Comparison of ENCODE assay signal across 10 cellular contexts in the genomic region with DNA sequence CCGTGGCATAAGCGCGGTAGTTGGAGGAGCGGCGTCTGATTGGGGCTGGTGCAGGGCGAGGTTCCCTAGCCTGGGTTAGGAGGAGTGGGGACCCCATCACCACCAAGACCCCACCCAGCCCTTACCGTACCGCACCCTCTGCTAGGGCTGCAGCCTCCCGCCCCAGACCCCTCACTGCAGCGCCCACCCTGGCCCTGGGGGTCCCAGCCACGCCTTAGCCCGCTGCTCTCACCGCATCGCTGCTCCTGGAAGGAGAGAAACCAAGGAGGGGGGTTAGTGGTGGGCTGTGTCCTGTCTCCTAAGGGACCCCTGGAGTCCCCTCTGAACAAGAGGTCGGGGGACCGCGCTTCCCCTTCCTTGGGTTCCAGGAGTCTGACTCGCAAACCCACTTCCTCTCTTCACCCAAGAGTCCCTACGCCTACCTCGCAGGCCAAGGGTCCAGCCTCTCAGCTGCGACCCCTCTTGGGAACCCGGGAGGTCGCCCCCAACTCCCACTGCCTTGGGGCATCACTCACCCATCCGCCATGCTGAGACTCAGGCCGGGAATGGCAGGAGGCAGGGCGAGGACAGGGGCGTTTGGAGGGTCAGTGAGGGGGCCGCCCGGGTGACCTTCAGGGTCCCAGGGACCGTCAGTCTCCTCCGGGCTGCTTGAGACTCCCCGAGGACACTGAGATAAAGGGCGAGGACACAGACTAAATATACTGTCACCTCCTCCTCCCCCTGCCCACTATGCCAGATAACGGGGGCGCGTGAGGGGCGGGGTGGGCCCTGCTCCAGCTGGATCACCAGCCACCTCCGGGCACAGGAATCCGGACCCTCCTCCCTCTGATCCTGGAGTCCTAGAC. TPM values are rescaled to one million over a fixed set of nuclear protein-coding genes. Genes with fewer than 3 reads are reported as not detected.
DNase-seq lines count a peak whose midpoint lies in the region; ATAC-seq and TF ChIP-seq lines count a peak whose summit lies in the region.
"Had no signal": no experiment of that assay in that cellular context is flagged by ENCODE, and none has a peak within 500 bp of the region (broad histone marks: within the 10 kb centered on the region; RNA-seq: fewer than 3 reads in every experiment).

A gene (minus strand): TSS at position 669 of the 845 bp plus-strand sequence. CDS start 143 bp downstream, at position 526.

- POLR2A ChIA-PET in HEK293 (lab: Yijun Ruan, JAX): interaction anchor here (0.6 to 0.9 kb wide), 2 partner anchors 40 to 251 kb away, joined by 3 read pairs; a partner anchor contains a TSS

- TF ChIP-seq CTCF in 22Rv1 (IDR thresholded peaks at IDR 0.05) (no peak), HEK293 (tag by site-specific recombination; IDR thresholded peaks at IDR 0.05) (no peak), endodermal cell (conservative IDR thresholded peaks at IDR 0.05) (no peak)

- peak within 1 kb of the TSS; percentile 57 for H3K4me3 Mint-ChIP-seq in endodermal cell

- H3K4me3 ChIP-seq in HEK293 (ENCODE audit: low read depth, low read length): no peak within 1 kb of the TSS
- H3K4me3 ChIP-seq in endodermal cell (ENCODE audit: low read length): peak within 1 kb of the TSS; percentile 70
- no peak within 1 kb of the TSS for H3K4me3 ChIP-seq in mesodermal cell (ENCODE audit: extremely low read depth, insufficient read depth, low read length, poor library complexity, severe bottlenecking)

- H3K27ac ChIP-seq in 22Rv1: peak within 1 kb of the TSS; percentile 67
- H3K27ac ChIP-seq in HEK293 (ENCODE audit: extremely low read depth, low read depth, low read length): no peak within 1 kb of the TSS
- no peak within 1 kb of the TSS for H3K27ac ChIP-seq in endodermal cell (ENCODE audit: low read depth, low read length)
- peak within 1 kb of the TSS; percentile 33 for H3K27ac ChIP-seq in mesodermal cell (ENCODE audit: low read depth, low read length, severe bottlenecking)
- H3K27ac ChIP-seq: spleen had no signal

- H3K36me3 Mint-ChIP-seq in endodermal cell (ENCODE audit: low read depth): peaks cover 4% of the 10 kb centered on the region

- peaks cover 6% of the 10 kb centered on the region for H3K4me1 ChIP-seq in HEK293 (ENCODE audit: control insufficient read depth, insufficient read depth, low read length)
- no peaks in the 10 kb centered on the region for H3K4me1 ChIP-seq in endodermal cell (ENCODE audit: control insufficient read depth, insufficient read depth, low read length)
- peaks cover 17% of the 10 kb centered on the region for H3K4me1 ChIP-seq in mesodermal cell (ENCODE audit: control insufficient read depth, insufficient read depth, low read length, poor library complexity, severe bottlenecking)

- H3K36me3 ChIP-seq in HEK293 (ENCODE audit: control insufficient read depth in 2 of 2, insufficient read depth in 1 of 2, low read length in 2 of 2) (no peaks in the 10 kb centered on the region), endodermal cell (ENCODE audit: control insufficient read depth, insufficient read depth, low read length) (no peaks in the 10 kb centered on the region), mesodermal cell (ENCODE audit: control insufficient read depth, insufficient read depth, low read length) (no peaks in the 10 kb centered on the region)
- H3K36me3 ChIP-seq: spleen had no signal

- 83 to 93% methylated on average over 19 to 39 of the region's 39 CpGs for WGBS in endodermal cell (ENCODE audit: insufficient coverage in 1 of 2, insufficient read length in 1 of 2), 2 experiments
- 87 to 93% methylated on average over 21 to 26 of the region's 39 CpGs for WGBS in mesodermal cell (ENCODE audit: insufficient coverage in 2 of 2), 2 experiments

- H3K27me3 Mint-ChIP-seq in endodermal cell (ENCODE audit: insufficient read depth): peaks cover 70% of the 10 kb centered on the region

- peaks cover 6% of the 10 kb centered on the region for H3K4me1 Mint-ChIP-seq in endodermal cell

- H3K27me3 ChIP-seq in endodermal cell (ENCODE audit: control insufficient read depth, insufficient read depth, low read length, poor library complexity, severe bottlenecking): no peaks in the 10 kb centered on the region

- ATAC-seq in HG03432 (IDR thresholded peaks at IDR 0.05; ENCODE audit: unreplicated experiment) (no peak), GM21367 (IDR thresholded peaks at IDR 0.05; ENCODE audit: unreplicated experiment) (no peak)

- no peak within 1 kb of the TSS for H3K27ac Mint-ChIP-seq in endodermal cell

- H3K9me3 ChIP-seq in HEK293 (ENCODE audit: control insufficient read depth, insufficient read depth, low read depth, low read length) (no peaks in the 10 kb centered on the region), endodermal cell (ENCODE audit: control insufficient read depth, low read length) (peaks cover under 1% of the 10 kb centered on the region), mesodermal cell (ENCODE audit: control insufficient read depth, low read length) (no peaks in the 10 kb centered on the region)

- DNase-seq in endodermal cell (no peak), DMS153 treated with DMSO at 0.1 percent for 48 hours (lab: John Stamatoyannopoulos, UW; ENCODE audit: unreplicated experiment) (no peak), RPMI8226 (no peak)
- DNase-seq: NCI-H187 treated with DMSO at 0.1 percent for 48 hours, spleen had no signal

- CTCF ChIA-PET in HEK293 (lab: Yijun Ruan, JAX): interaction anchor here (0.5 to 4.5 kb wide), 3 partner anchors 11 to 257 kb away, joined by 5 to 107 read pairs (median 5); no protein-coding TSS in a partner anchor

- H3K9ac ChIP-seq in endodermal cell (ENCODE audit: extremely low read depth, low read length, poor library complexity, severe bottlenecking): no peak within 1 kb of the TSS

- peaks cover 2% of the 10 kb centered on the region for H3K9me3 Mint-ChIP-seq in endodermal cell

TF ChIP-seq in HEK293, 187 proteins besides CTCF, POLR2A, EP300 and RAD21:
- peak; percentile 68 for TF ChIP-seq ZFHX2 (tag by site-specific recombination; conservative IDR thresholded peaks at IDR 0.05)
- TF ChIP-seq EGR2 (tag by site-specific recombination; IDR thresholded peaks at IDR 0.05; ENCODE audit: low read depth): peak; percentile 23; the same call in 1 of the 2 replicates
- TF ChIP-seq, protein P1, sequence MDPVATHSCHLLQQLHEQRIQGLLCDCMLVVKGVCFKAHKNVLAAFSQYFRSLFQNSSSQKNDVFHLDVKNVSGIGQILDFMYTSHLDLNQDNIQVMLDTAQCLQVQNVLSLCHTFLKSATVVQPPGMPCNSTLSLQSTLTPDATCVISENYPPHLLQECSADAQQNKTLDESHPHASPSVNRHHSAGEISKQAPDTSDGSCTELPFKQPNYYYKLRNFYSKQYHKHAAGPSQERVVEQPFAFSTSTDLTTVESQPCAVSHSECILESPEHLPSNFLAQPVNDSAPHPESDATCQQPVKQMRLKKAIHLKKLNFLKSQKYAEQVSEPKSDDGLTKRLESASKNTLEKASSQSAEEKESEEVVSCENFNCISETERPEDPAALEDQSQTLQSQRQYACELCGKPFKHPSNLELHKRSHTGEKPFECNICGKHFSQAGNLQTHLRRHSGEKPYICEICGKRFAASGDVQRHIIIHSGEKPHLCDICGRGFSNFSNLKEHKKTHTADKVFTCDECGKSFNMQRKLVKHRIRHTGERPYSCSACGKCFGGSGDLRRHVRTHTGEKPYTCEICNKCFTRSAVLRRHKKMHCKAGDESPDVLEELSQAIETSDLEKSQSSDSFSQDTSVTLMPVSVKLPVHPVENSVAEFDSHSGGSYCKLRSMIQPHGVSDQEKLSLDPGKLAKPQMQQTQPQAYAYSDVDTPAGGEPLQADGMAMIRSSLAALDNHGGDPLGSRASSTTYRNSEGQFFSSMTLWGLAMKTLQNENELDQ (tag by site-specific recombination; IDR thresholded peaks at IDR 0.05; ENCODE audit: low read depth): no peak
TF ChIP-seq in HEK293: peak in this region for 2.

RNA-seq across cellular contexts. Expression of the gene that starts here (rescaled TPM):
- total RNA-seq in endodermal cell: 10 to 100 TPM in 1 of 2 donors, 1 to 10 TPM in 1; 9.8 to 14.2 TPM
- polyA plus RNA-seq in endodermal cell (2013, experiment 1 of 2): 9.9 TPM
- 9.5 TPM for polyA plus RNA-seq in endodermal cell (2013, experiment 2 of 2)
- polyA plus RNA-seq in mesodermal cell (2013, experiment 1 of 2): 1.3 TPM
- 1.1 TPM for polyA plus RNA-seq in mesodermal cell (2013, experiment 2 of 2)
- total RNA-seq: spleen had no signal

Comparison
In these comparisons a context has a peak if more than half of its experiments do, and no peak if none do; other contexts are left out.
1. H3K27ac ChIP-seq: peak in 22Rv1 (single experiment) and mesodermal cell (single experiment); none in HEK293 (single experiment) and endodermal cell (single experiment).